8 cellular contexts compared by ENCODE assay signal in the genomic region with DNA sequence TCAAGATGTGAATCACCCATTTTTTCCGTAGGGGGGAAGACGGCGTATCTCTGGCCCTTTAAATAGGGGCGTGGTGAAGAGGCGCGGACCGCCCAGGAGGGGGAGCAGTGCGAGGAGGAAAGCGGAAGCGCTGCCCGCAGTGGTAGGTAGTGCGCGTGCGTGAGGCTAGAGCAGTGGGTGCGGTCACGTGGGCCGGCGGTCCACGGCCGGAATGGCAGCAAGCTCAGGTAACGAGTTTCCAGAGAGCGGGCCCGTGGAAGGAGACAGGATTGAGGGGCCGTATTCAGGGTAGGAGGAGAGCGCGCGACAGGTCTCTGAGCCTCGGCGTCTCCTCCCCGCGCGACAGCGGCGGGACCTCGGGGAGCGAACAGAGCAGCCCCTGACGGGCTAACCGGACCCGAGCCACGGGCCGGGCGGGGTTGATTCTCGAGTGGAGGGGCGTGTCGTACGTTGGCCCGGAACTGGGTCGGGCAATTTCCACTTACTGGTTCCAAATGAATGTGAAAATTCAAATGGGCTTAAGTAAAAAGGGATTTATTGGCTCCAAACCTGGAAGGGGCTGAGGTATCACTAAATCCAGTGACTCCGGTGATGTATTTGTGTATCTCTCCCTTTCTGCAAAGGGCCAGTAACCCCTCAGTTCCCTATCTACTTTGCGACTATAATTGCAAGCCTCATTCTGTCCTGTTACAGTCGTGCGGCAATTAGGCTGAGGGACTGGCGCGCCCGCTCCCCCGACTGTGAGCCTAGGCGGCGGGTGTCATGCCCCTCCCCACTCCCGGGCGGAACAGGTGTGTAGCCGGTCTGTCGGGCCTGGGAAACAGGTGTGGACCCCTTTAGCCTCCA. TPM values are rescaled to one million over a fixed set of nuclear protein-coding genes. Genes with fewer than 3 reads are reported as not detected.
DNase-seq lines count a peak whose midpoint lies in the region; ATAC-seq and TF ChIP-seq lines count a peak whose summit lies in the region.

A gene with protein sequence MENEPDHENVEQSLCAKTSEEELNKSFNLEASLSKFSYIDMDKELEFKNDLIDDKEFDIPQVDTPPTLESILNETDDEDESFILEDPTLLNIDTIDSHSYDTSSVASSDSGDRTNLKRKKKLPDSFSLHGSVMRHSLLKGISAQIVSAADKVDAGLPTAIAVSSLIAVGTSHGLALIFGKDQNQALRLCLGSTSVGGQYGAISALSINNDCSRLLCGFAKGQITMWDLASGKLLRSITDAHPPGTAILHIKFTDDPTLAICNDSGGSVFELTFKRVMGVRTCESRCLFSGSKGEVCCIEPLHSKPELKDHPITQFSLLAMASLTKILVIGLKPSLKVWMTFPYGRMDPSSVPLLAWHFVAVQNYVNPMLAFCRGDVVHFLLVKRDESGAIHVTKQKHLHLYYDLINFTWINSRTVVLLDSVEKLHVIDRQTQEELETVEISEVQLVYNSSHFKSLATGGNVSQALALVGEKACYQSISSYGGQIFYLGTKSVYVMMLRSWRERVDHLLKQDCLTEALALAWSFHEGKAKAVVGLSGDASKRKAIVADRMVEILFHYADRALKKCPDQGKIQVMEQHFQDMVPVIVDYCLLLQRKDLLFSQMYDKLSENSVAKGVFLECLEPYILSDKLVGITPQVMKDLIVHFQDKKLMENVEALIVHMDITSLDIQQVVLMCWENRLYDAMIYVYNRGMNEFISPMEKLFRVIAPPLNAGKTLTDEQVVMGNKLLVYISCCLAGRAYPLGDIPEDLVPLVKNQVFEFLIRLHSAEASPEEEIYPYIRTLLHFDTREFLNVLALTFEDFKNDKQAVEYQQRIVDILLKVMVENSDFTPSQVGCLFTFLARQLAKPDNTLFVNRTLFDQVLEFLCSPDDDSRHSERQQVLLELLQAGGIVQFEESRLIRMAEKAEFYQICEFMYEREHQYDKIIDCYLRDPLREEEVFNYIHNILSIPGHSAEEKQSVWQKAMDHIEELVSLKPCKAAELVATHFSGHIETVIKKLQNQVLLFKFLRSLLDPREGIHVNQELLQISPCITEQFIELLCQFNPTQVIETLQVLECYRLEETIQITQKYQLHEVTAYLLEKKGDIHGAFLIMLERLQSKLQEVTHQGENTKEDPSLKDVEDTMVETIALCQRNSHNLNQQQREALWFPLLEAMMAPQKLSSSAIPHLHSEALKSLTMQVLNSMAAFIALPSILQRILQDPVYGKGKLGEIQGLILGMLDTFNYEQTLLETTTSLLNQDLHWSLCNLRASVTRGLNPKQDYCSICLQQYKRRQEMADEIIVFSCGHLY (N-terminal part only) (plus strand): TSS at position 168 of the 846 bp plus-strand sequence. CDS start 12,467 bp downstream, outside the sequence.

- CTCF ChIA-PET in WTC11 (lab: Charles Lee): interaction anchor here (0.5 to 1.5 kb wide), 14 partner anchors 9 to 262 kb away, joined by 3 to 13 read pairs (median 4); partner anchors contain the start of gene EPHB3

- H3K4me3 Mint-ChIP-seq in WTC11: peak within 1 kb of the TSS; percentile 99

- H3K36me3 Mint-ChIP-seq in WTC11: no peaks in the 10 kb centered on the region

- POLR2A ChIA-PET in WTC11 (lab: Charles Lee): no interaction called here

- H3K27ac Mint-ChIP-seq in WTC11: peak within 1 kb of the TSS; percentile 89

- H3K4me1 Mint-ChIP-seq in WTC11: peaks cover 11% of the 10 kb centered on the region

- DNase-seq in AG09309 (ENCODE audit: low read depth) (peak; percentile 72), NCI-H2227 treated with DMSO at 0.1 percent for 48 hours (lab: John Stamatoyannopoulos, UW) (peak; percentile 96), WTC11 (ENCODE audit: low spot score) (peak; percentile 96), inferior parietal cortex (ENCODE audit: extremely low spot score) (peak; percentile 97)
- peak; percentile 96 for DNase-seq in central memory CD4-positive, alpha-beta T cell
- peak; percentile 93 for DNase-seq in stimulated activated CD4-positive, alpha-beta T cell treated with anti-CD3 and anti-CD28 coated beads, Interleukin-12 subunit alpha, Interleukin-12 subunit beta, amount 100 ng/mL, for 24 hours (ENCODE audit: low read depth in 2 of 2)

- TF ChIP-seq CTCF in AG09309 (IDR thresholded peaks at IDR 0.05; ENCODE audit: control insufficient read depth, insufficient read depth, low read depth, low read length, missing control alignments): peak; percentile 60
- TF ChIP-seq CTCF in WTC11 (IDR thresholded peaks at IDR 0.05): peak; percentile 56

- ATAC-seq in GM18909 (IDR thresholded peaks at IDR 0.05; ENCODE audit: poor library complexity, unreplicated experiment) (peak; percentile 91), HG03175 (IDR thresholded peaks at IDR 0.05; ENCODE audit: unreplicated experiment) (peak; percentile 90), WTC11 (peak; percentile 95)

- no peaks in the 10 kb centered on the region for H3K27me3 Mint-ChIP-seq in WTC11 (ENCODE audit: low read depth)

- H3K9me3 Mint-ChIP-seq in WTC11: no peaks in the 10 kb centered on the region

- H3K4me3 ChIP-seq in AG09309 (ENCODE audit: control insufficient read depth, low read depth, low read length): peak within 1 kb of the TSS; percentile 99

TF ChIP-seq in WTC11, 78 proteins besides CTCF, POLR2A, EP300 and RAD21 (continues in another document):
- TF ChIP-seq ZNF138 (CRISPR knock-in tag; conservative IDR thresholded peaks at IDR 0.05): no peak
- TF ChIP-seq ZSCAN18 (CRISPR knock-in tag; IDR thresholded peaks at IDR 0.05): no peak
- TF ChIP-seq PRRX2 (CRISPR knock-in tag; IDR thresholded peaks at IDR 0.05): no peak
- TF ChIP-seq SP1 (CRISPR knock-in tag; conservative IDR thresholded peaks at IDR 0.05): peak; percentile 94
- 0 out of 2 replicates have a peak, but pooled peaks have one; percentile 24 for TF ChIP-seq TEAD1 (CRISPR knock-in tag; IDR thresholded peaks at IDR 0.05)
- TF ChIP-seq SMAD4 (CRISPR knock-in tag; IDR thresholded peaks at IDR 0.05): no peak
- no peak for TF ChIP-seq RORB (CRISPR knock-in tag; IDR thresholded peaks at IDR 0.05)
- TF ChIP-seq ZNF219 (CRISPR knock-in tag; IDR thresholded peaks at IDR 0.05; ENCODE audit: borderline replicate concordance): no peak
- TF ChIP-seq MYBL2 (CRISPR knock-in tag; IDR thresholded peaks at IDR 0.05): peak; percentile 63; the same call in 1 of the 2 replicates
- TF ChIP-seq ZNF425 (CRISPR knock-in tag; conservative IDR thresholded peaks at IDR 0.05): no peak
- TF ChIP-seq, protein P1, sequence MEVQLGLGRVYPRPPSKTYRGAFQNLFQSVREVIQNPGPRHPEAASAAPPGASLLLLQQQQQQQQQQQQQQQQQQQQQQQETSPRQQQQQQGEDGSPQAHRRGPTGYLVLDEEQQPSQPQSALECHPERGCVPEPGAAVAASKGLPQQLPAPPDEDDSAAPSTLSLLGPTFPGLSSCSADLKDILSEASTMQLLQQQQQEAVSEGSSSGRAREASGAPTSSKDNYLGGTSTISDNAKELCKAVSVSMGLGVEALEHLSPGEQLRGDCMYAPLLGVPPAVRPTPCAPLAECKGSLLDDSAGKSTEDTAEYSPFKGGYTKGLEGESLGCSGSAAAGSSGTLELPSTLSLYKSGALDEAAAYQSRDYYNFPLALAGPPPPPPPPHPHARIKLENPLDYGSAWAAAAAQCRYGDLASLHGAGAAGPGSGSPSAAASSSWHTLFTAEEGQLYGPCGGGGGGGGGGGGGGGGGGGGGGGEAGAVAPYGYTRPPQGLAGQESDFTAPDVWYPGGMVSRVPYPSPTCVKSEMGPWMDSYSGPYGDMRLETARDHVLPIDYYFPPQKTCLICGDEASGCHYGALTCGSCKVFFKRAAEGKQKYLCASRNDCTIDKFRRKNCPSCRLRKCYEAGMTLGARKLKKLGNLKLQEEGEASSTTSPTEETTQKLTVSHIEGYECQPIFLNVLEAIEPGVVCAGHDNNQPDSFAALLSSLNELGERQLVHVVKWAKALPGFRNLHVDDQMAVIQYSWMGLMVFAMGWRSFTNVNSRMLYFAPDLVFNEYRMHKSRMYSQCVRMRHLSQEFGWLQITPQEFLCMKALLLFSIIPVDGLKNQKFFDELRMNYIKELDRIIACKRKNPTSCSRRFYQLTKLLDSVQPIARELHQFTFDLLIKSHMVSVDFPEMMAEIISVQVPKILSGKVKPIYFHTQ (CRISPR knock-in tag; IDR thresholded peaks at IDR 0.05): no peak
- TF ChIP-seq, protein P2, sequence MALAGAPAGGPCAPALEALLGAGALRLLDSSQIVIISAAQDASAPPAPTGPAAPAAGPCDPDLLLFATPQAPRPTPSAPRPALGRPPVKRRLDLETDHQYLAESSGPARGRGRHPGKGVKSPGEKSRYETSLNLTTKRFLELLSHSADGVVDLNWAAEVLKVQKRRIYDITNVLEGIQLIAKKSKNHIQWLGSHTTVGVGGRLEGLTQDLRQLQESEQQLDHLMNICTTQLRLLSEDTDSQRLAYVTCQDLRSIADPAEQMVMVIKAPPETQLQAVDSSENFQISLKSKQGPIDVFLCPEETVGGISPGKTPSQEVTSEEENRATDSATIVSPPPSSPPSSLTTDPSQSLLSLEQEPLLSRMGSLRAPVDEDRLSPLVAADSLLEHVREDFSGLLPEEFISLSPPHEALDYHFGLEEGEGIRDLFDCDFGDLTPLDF (CRISPR knock-in tag; IDR thresholded peaks at IDR 0.05): no peak

RNA-seq across cellular contexts. Expression of the gene that starts here (rescaled TPM):
- 44.9 to 49.5 TPM (median 46.1 TPM) in 3 replicates for total RNA-seq in WTC11 (2021)

Comparison
In these comparisons a context has a peak if more than half of its experiments do, and no peak if none do; other contexts are left out.
1. Peak in every context shown above with its lines: DNase-seq, ATAC-seq and H3K4me3 ChIP-seq.